ENCODE assay signal across 27 cellular contexts in genomic region chr1:46961066-46961758, GRCh38. TPM values are rescaled to one million over a fixed set of nuclear protein-coding genes. Genes with fewer than 3 reads are reported as not detected.
"Had no signal": no experiment of that assay in that cellular context is flagged by ENCODE, and none has a peak within 500 bp of the region (broad histone marks: within the 10 kb centered on the region; RNA-seq: fewer than 3 reads in every experiment).

No MANE protein-coding gene starts in this region.

- H3K4me3 ChIP-seq: dorsolateral prefrontal cortex, gastrocnemius medialis, left ventricle myocardium inferior, lower lobe of right lung, ovary, psoas muscle, skin epidermis, spleen, suprapubic skin, transverse colon had no signal

- H3K9me3 Mint-ChIP-seq: natural killer cell had no signal

- H3K27me3 ChIP-seq: gastrocnemius medialis, ovary, suprapubic skin, transverse colon had no signal

- ATAC-seq: gastrocnemius medialis; lower lobe of right lung; psoas muscle; right cardiac atrium; stimulated activated naive CD8-positive, alpha-beta T cell treated with anti-CD3 and anti-CD28 coated beads, Interleukin-15, amount 100 ng/mL, for 72 hours had no signal

- H3K4me1 ChIP-seq: gastrocnemius medialis, left ventricle myocardium inferior, lower lobe of right lung, psoas muscle, spleen, suprapubic skin, transverse colon had no signal

- FAIRE-seq: keratinocyte had no signal

- H3K36me3 ChIP-seq: gastrocnemius medialis, lower lobe of right lung, ovary, spleen, suprapubic skin, transverse colon had no signal

- H3K9me3 ChIP-seq: gastrocnemius medialis, lower lobe of right lung, ovary, psoas muscle, spleen, transverse colon had no signal

- DNase-seq: cerebellar nuclear complex; dorsolateral prefrontal cortex; effector CD4-positive, alpha-beta T cell; foreskin fibroblast; gastrocnemius medialis; head of caudate nucleus; left ventricle myocardium inferior; lower lobe of right lung; natural killer cell; occipital lobe; ovary; posterior cingulate gyrus; psoas muscle; right cardiac atrium; spleen; stimulated activated CD4-positive, alpha-beta T cell treated with anti-CD3 and anti-CD28 coated beads, Interleukin-4, amount 100 ng/mL, for 4 hours; stimulated activated naive CD4-positive, alpha-beta T cell; stimulated activated naive CD8-positive, alpha-beta T cell treated with anti-CD3 and anti-CD28 coated beads, Interleukin-15, amount 100 ng/mL, for 72 hours; transverse colon had no signal

- H3K27ac Mint-ChIP-seq: natural killer cell; stimulated activated naive CD8-positive, alpha-beta T cell treated with anti-CD3 and anti-CD28 coated beads, Interleukin-15, amount 100 ng/mL, for 72 hours had no signal

- H3K36me3 Mint-ChIP-seq: natural killer cell had no signal

- H3K4me3 Mint-ChIP-seq: natural killer cell; stimulated activated naive CD8-positive, alpha-beta T cell treated with anti-CD3 and anti-CD28 coated beads, Interleukin-15, amount 100 ng/mL, for 72 hours had no signal

- H3K27ac ChIP-seq: dorsolateral prefrontal cortex, gastrocnemius medialis, left ventricle myocardium inferior, lower lobe of right lung, ovary, psoas muscle, skin epidermis, spleen, suprapubic skin, transverse colon had no signal

- H3K4me1 Mint-ChIP-seq: natural killer cell; stimulated activated naive CD8-positive, alpha-beta T cell treated with anti-CD3 and anti-CD28 coated beads, Interleukin-15, amount 100 ng/mL, for 72 hours had no signal

RNA-seq across cellular contexts. Expression of gene CYP4A11, which starts 19.9 kb away (rescaled TPM):
- total RNA-seq: glomerular endothelial cell, left ventricle myocardium inferior, lower lobe of right lung, mesenteric fat pad, natural killer cell, occipital lobe, psoas muscle, renal cortical epithelial cell, spleen, transverse colon, ureter had no signal
- polyA plus RNA-seq: keratinocyte, neural cell, ovary, right cardiac atrium, spleen had no signal
